In the genomic region with DNA sequence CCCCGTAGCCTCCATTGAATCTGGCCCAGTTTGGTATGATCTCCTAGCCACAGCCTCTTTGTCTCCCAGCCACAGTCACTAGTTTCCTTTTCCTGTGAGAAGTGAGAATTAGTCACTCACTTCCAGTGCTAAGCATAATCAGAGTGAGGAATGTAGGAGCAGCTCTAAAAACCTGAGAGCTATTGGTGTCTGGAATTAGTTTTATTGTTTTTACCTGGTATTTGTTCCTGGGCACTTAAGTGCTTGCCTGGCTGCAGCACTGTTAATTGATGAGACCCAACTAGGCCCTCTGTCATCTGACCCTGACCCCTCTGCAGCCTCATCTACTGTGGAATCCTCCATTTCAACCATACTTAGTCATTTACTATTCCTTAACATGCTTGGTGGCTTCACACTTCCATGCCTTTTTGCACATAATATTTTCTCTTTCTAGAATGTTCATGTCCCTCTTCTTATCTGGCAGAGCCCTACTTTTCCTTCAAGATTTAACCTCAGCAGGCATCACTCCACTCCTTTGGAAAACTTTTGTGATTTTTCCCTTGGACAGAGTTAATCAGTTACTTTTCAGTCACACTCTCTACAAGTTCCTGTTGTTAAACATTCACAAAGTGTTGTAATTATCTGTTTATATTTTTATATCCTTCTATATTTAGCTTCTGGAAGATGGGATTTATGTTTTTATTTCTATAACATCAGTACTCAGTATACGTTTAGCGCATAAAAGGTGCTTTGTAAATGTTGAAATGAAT, we compare ENCODE assay signal across 8 cellular contexts. TPM values are rescaled to one million over a fixed set of nuclear protein-coding genes. Genes with fewer than 3 reads are reported as not detected.
DNase-seq lines count a peak whose midpoint lies in the region; ATAC-seq and TF ChIP-seq lines count a peak whose summit lies in the region.

No MANE protein-coding gene starts in this region.

- H2BK120ac ChIP-seq in mesenchymal stem cell (ENCODE audit: low read depth, low read length) = no peak overlapping the region

- no peaks in the 10 kb centered on the region for H3K9me3 Mint-ChIP-seq in HFFc6

- peak overlapping the region; percentile 92 for H2BK5ac ChIP-seq in mesenchymal stem cell (ENCODE audit: low read depth, low read length, poor library complexity, severe bottlenecking)

- no peak overlapping the region for H4K91ac ChIP-seq in mesenchymal stem cell (ENCODE audit: low read length)

- H3K4me2 ChIP-seq in BLaER1 treated with 17β-estradiol and CSF1 and Interleukin-3, amounts not matched to agents 10 nM and 100 nM = peak overlapping the region; percentile 19 to 70 (median 50); a peak in 20 of 22 replicates
- peak overlapping the region; percentile 79 for H3K4me2 ChIP-seq in mesenchymal stem cell (ENCODE audit: low read length, poor library complexity, severe bottlenecking)

- H4K8ac ChIP-seq in mesenchymal stem cell (ENCODE audit: low read length) = no peak overlapping the region

- H3K36me3 Mint-ChIP-seq in HFFc6 (ENCODE audit: low read depth) = no peaks in the 10 kb centered on the region

- peaks cover 15% of the 10 kb centered on the region for H3K79me1 ChIP-seq in mesenchymal stem cell (replicated peaks; ENCODE audit: low read length, poor library complexity, severe bottlenecking)

- ATAC-seq in GM19467 (IDR thresholded peaks at IDR 0.05; ENCODE audit: unreplicated experiment) (no peak), GM19023 (IDR thresholded peaks at IDR 0.05; ENCODE audit: unreplicated experiment) (no peak)

- WGBS in mesenchymal stem cell = 13% methylated on average over 1 of the region's 3 CpGs

- no peak overlapping the region for H2AK5ac ChIP-seq in mesenchymal stem cell (ENCODE audit: low read length, severe bottlenecking)

- H3K27me3 Mint-ChIP-seq in HFFc6 (ENCODE audit: insufficient read depth) = peaks cover 3% of the 10 kb centered on the region; the same call in 1 of the 2 replicates

- no peak overlapping the region for H2BK12ac ChIP-seq in mesenchymal stem cell (ENCODE audit: low read length in 2 of 2)

- H3K27ac Mint-ChIP-seq in HFFc6 = peak overlapping the region; percentile 85

- no peak overlapping the region for H3K9ac ChIP-seq in BLaER1 treated with 17β-estradiol and CSF1 and Interleukin-3, amounts not matched to agents 10 nM and 100 nM
- no peak overlapping the region for H3K9ac ChIP-seq in mesenchymal stem cell (ENCODE audit: low read length)

- DNase-seq in HFFc6 (peak; percentile 40), astrocyte of the hippocampus (ENCODE audit: low read depth, low spot score) (peak; percentile 83), mesenchymal stem cell (peak; percentile 73), H7 (no peak), NCI-H1105 (lab: John Stamatoyannopoulos, UW) (no peak)

- H4K20me1 ChIP-seq in BLaER1 treated with 17β-estradiol and CSF1 and Interleukin-3, amounts not matched to agents 10 nM and 100 nM = peaks cover 0 to 42% (median 0%) of the 10 kb centered on the region in 11 experiments; a peak in 6 of 22 replicates

- H3K4me1 Mint-ChIP-seq in HFFc6 (ENCODE audit: low read depth) = peaks cover 52% of the 10 kb centered on the region

- peak overlapping the region; percentile 4; the same call in 1 of the 2 replicates for H3K4me3 Mint-ChIP-seq in HFFc6

- no peaks in the 10 kb centered on the region for H3K27me3 ChIP-seq in BLaER1 treated with 17β-estradiol and CSF1 and Interleukin-3, amounts not matched to agents 10 nM and 100 nM
- no peaks in the 10 kb centered on the region for H3K27me3 ChIP-seq in mesenchymal stem cell (ENCODE audit: control insufficient read depth in 1 of 2, insufficient read depth in 1 of 2, low read length in 2 of 2)
- no peaks in the 10 kb centered on the region for H3K27me3 ChIP-seq in H7 (ENCODE audit: control insufficient read depth, insufficient read depth, low read length)

- peak overlapping the region in 1 of 2 experiments; percentile 19 for H3K18ac ChIP-seq in mesenchymal stem cell (ENCODE audit: low read depth in 1 of 2, low read length in 2 of 2)

- no peak for TF ChIP-seq CTCF in HFFc6 (IDR thresholded peaks at IDR 0.05)

- no peak overlapping the region for H3K4ac ChIP-seq in mesenchymal stem cell (ENCODE audit: low read depth in 1 of 2, low read length in 2 of 2)

- no peak overlapping the region for H3K23ac ChIP-seq in mesenchymal stem cell (ENCODE audit: low read length in 2 of 2)

- peaks cover 12 to 51% (median 26%) of the 10 kb centered on the region in 10 experiments for H3K4me1 ChIP-seq in BLaER1 treated with 17β-estradiol and CSF1 and Interleukin-3, amounts not matched to agents 10 nM and 100 nM
- H3K4me1 ChIP-seq in mesenchymal stem cell (ENCODE audit: control insufficient read depth, insufficient read depth, low read depth, low read length) = peaks cover 13% of the 10 kb centered on the region

- H2AFZ ChIP-seq in mesenchymal stem cell (ENCODE audit: low read depth, low read length) = no peak overlapping the region

- H3K36me3 ChIP-seq in BLaER1 treated with 17β-estradiol and CSF1 and Interleukin-3, amounts not matched to agents 10 nM and 100 nM = no peaks in the 10 kb centered on the region
- no peaks in the 10 kb centered on the region for H3K36me3 ChIP-seq in mesenchymal stem cell (ENCODE audit: control insufficient read depth in 1 of 2, insufficient read depth in 2 of 2, low read depth in 1 of 2, low read length in 2 of 2)
- no peaks in the 10 kb centered on the region for H3K36me3 ChIP-seq in H7 (replicated peaks; ENCODE audit: control insufficient read depth, insufficient read depth, low read length)

- H3K27ac ChIP-seq in BLaER1 treated with 17β-estradiol and CSF1 and Interleukin-3, amounts not matched to agents 10 nM and 100 nM = peak overlapping the region in 5 of 11 experiments; percentile 3 to 32 (median 16); a peak in 4 of 22 replicates
- peak overlapping the region; percentile 96 for H3K27ac ChIP-seq in mesenchymal stem cell (ENCODE audit: low read length, poor library complexity, severe bottlenecking)

- H3K14ac ChIP-seq in mesenchymal stem cell (ENCODE audit: low read length in 2 of 2) = no peak overlapping the region

- no peak overlapping the region for H2BK15ac ChIP-seq in mesenchymal stem cell (ENCODE audit: low read depth, poor library complexity, severe bottlenecking)

- H3K9me3 ChIP-seq in BLaER1 treated with 17β-estradiol and CSF1 and Interleukin-3, amounts not matched to agents 10 nM and 100 nM (replicated peaks in 1 of 11) = no peaks in the 10 kb centered on the region
- H3K9me3 ChIP-seq in mesenchymal stem cell (ENCODE audit: control insufficient read depth, low read length) = no peaks in the 10 kb centered on the region

- H3K4me3 ChIP-seq in BLaER1 treated with 17β-estradiol and CSF1 and Interleukin-3, amounts not matched to agents 10 nM and 100 nM = no peak overlapping the region
- H3K4me3 ChIP-seq in mesenchymal stem cell (ENCODE audit: insufficient read depth in 1 of 2, low read depth in 1 of 2, low read length in 2 of 2) = no peak overlapping the region
- no peak overlapping the region for H3K4me3 ChIP-seq in H7 (ENCODE audit: insufficient read depth, low read depth, low read length)

RNA-seq across cellular contexts. Expression of a gene that starts 48.8 kb away (rescaled TPM):
- total RNA-seq in HFFc6 (2021; fragmentation: NEBNext Ultra II Directional; extraction: Animal tissue kit (Norgen Biotek cat#: 25700)) = 10 to 100 TPM; 14.3 to 18.6 (median 16.6) TPM
- polyA plus RNA-seq in mesenchymal stem cell (2013, experiment 1 of 2) = 35.2 TPM
- polyA plus RNA-seq in mesenchymal stem cell (2013, experiment 2 of 2) = 34.9 TPM
- 2.3 and 7.2 TPM in 2 replicates for total RNA-seq in H7 (2014; rRNA removed; shearing (Covaris generic))

Comparison
In these comparisons a context has a peak if more than half of its experiments do, and no peak if none do; other contexts are left out.
1. DNase-seq: peak in HFFc6 (single experiment), astrocyte of the hippocampus (single experiment) and mesenchymal stem cell (single experiment); none in H7 (single experiment) and NCI-H1105 (single experiment).